ENCODE assay signal across 14 cellular contexts in genomic region chr22:42716221-42716620, GRCh38. TPM values are rescaled to one million over a fixed set of nuclear protein-coding genes. Genes with fewer than 3 reads are reported as not detected.
DNase-seq lines count a peak whose midpoint lies in the region; ATAC-seq and TF ChIP-seq lines count a peak whose summit lies in the region.
"Had no signal": no experiment of that assay in that cellular context is flagged by ENCODE, and none has a peak within 500 bp of the region (broad histone marks: within the 10 kb centered on the region; RNA-seq: fewer than 3 reads in every experiment).

No MANE protein-coding gene starts in this region.

- POLR2A ChIA-PET in PC-9 (lab: Charles Lee; ENCODE audit: unreplicated experiment): no interaction called here

- no TSS peak for BruUV-seq in PC-9 (replicated peaks; lab: Mats Ljungman, UMichigan)

- no peaks in the 10 kb centered on the region; the same call in 1 of the 2 replicates for H3K27me3 ChIP-seq in OCI-LY3 (ENCODE audit: low read depth, low read length)
- peaks cover 7 to 50% (median 23%) of the 10 kb centered on the region in 3 experiments for H3K27me3 ChIP-seq in neuronal stem cell (ENCODE audit: control insufficient read depth in 3 of 3, insufficient read depth in 3 of 3, low read depth in 1 of 3, low read length in 3 of 3)
- peaks cover 17% of the 10 kb centered on the region for H3K27me3 ChIP-seq in PC-9 (ENCODE audit: insufficient read depth, low read depth)

- DNase-seq in neuronal stem cell (ENCODE audit: low spot score): no peak
- DNase-seq in PC-9: no peak
- no peak for DNase-seq in NCI-H774 (lab: John Stamatoyannopoulos, UW)
- no peak for DNase-seq in activated naive CD4-positive, alpha-beta T cell treated with Interleukin-2 at 50 U/mL for 16 hours
- DNase-seq: colonic mucosa; hippocampal formation; NCI-H1105; stimulated activated CD4-positive, alpha-beta T cell treated with anti-CD3 and anti-CD28 coated beads, Interleukin-12 subunit alpha, Interleukin-12 subunit beta, amount 100 ng/mL, for 4 hours; stimulated activated naive CD4-positive, alpha-beta T cell treated with Interleukin-2 at 50 U/mL for 16 hours had no signal

- H4K91ac ChIP-seq in neuronal stem cell (ENCODE audit: low read depth, low read length, poor library complexity): no peak overlapping the region

- no peak overlapping the region for H4K8ac ChIP-seq in neuronal stem cell (ENCODE audit: low read depth, low read length)

- H3F3A ChIP-seq in PC-9 (ENCODE audit: insufficient read depth, low read depth): peaks cover 19% of the 10 kb centered on the region; the same call in 1 of the 2 replicates

- H3K79me2 ChIP-seq in OCI-LY3 (ENCODE audit: low read length): no peaks in the 10 kb centered on the region
- H3K79me2 ChIP-seq in PC-9 (ENCODE audit: low read depth): no peaks in the 10 kb centered on the region

- H3K4me1 ChIP-seq in OCI-LY3 (ENCODE audit: low read length): peaks cover 23% of the 10 kb centered on the region
- peaks cover 3 to 6% of the 10 kb centered on the region in 2 donors for H3K4me1 ChIP-seq in neuronal stem cell (ENCODE audit: control insufficient read depth in 2 of 2, insufficient read depth in 1 of 2, low read depth in 1 of 2, low read length in 2 of 2)
- peaks cover 11% of the 10 kb centered on the region; the same call in 1 of the 2 replicates for H3K4me1 ChIP-seq in PC-9 (replicated peaks; ENCODE audit: insufficient read depth)
- H3K4me1 ChIP-seq: colonic mucosa had no signal

- no peak overlapping the region for H2BK15ac ChIP-seq in neuronal stem cell (ENCODE audit: low read length)

- H3K9ac ChIP-seq in OCI-LY3 (ENCODE audit: low read length): peak overlapping the region; percentile 26; the same call in 1 of the 2 replicates
- H3K9ac ChIP-seq in neuronal stem cell (ENCODE audit: low read depth, low read length, poor library complexity): no peak overlapping the region

- H3K27ac ChIP-seq in OCI-LY3 (ENCODE audit: low read length) (peak overlapping the region; percentile 24; the same call in 1 of the 2 replicates), neuronal stem cell (replicated peaks; ENCODE audit: low read length) (no peak overlapping the region), PC-9 (no peak overlapping the region)
- H3K27ac ChIP-seq: colonic mucosa had no signal

- H3K14ac ChIP-seq in neuronal stem cell (ENCODE audit: low read length): no peak overlapping the region

- ATAC-seq in GM18867 (IDR thresholded peaks at IDR 0.05; ENCODE audit: unreplicated experiment) (peak; percentile 26), HG02678 (IDR thresholded peaks at IDR 0.05; ENCODE audit: unreplicated experiment) (peak; percentile 19), GM19467 (IDR thresholded peaks at IDR 0.05; ENCODE audit: unreplicated experiment) (no peak)
- ATAC-seq: activated CD4-positive, CD25-positive, alpha-beta regulatory T cell treated with anti-CD3 and anti-CD28 coated beads, Interleukin-2, amount 50 U/mL, for 24 hours had no signal

- no peak overlapping the region for H2BK120ac ChIP-seq in neuronal stem cell (ENCODE audit: low read depth, low read length)

- no peak overlapping the region for H3K18ac ChIP-seq in neuronal stem cell (ENCODE audit: low read length)

- H3K4me2 ChIP-seq in OCI-LY3 (ENCODE audit: low read length): peak overlapping the region; percentile 55
- no peak overlapping the region for H3K4me2 ChIP-seq in neuronal stem cell (ENCODE audit: insufficient read depth, low read length, poor library complexity, severe bottlenecking)
- no peak overlapping the region for H3K4me2 ChIP-seq in PC-9

- H3K23ac ChIP-seq in neuronal stem cell (ENCODE audit: low read depth, low read length, poor library complexity): peak overlapping the region; percentile 88

- no CpG with 5 or more reads among the region's 6 CpGs for WGBS in neuronal stem cell (ENCODE audit: extremely low coverage in 2 of 2, insufficient read length in 2 of 2, insufficient replicate concordance in 1 of 2), 2 donors

- H2AFZ ChIP-seq in OCI-LY3 (ENCODE audit: low read depth, low read length) (peak overlapping the region; percentile 19), neuronal stem cell (ENCODE audit: low read length) (no peak overlapping the region), PC-9 (no peak overlapping the region)

- no peak overlapping the region for H2BK5ac ChIP-seq in neuronal stem cell (ENCODE audit: low read length)

- TF ChIP-seq CTCF in OCI-LY3 (IDR thresholded peaks at IDR 0.05; ENCODE audit: low read depth, low read length) (no peak), PC-9 (conservative IDR thresholded peaks at IDR 0.05) (no peak)

- no peak overlapping the region for H3K4ac ChIP-seq in neuronal stem cell (ENCODE audit: low read length)

- intact Hi-C loops in PC-9 (cut with micrococcal nuclease; ENCODE audit: unreplicated experiment): no loop called here

- H4K20me1 ChIP-seq in OCI-LY3 (ENCODE audit: insufficient read depth, low read length) (no peaks in the 10 kb centered on the region), PC-9 (ENCODE audit: insufficient read depth) (no peaks in the 10 kb centered on the region)

- peak overlapping the region; percentile 7; the same call in 1 of the 2 replicates for H3K4me3 ChIP-seq in OCI-LY3 (ENCODE audit: low read length)
- H3K4me3 ChIP-seq in neuronal stem cell (ENCODE audit: low read length in 2 of 2): no peak overlapping the region
- H3K4me3 ChIP-seq in PC-9: no peak overlapping the region
- H3K4me3 ChIP-seq: colonic mucosa had no signal

- no peak overlapping the region for H2BK12ac ChIP-seq in neuronal stem cell (ENCODE audit: low read length)

- H3K9me2 ChIP-seq in PC-9 (ENCODE audit: insufficient read depth): no peaks in the 10 kb centered on the region

- H3K36me3 ChIP-seq in OCI-LY3 (replicated peaks; ENCODE audit: low read depth, low read length): no peaks in the 10 kb centered on the region
- no peaks in the 10 kb centered on the region for H3K36me3 ChIP-seq in neuronal stem cell (replicated peaks in 1 of 2; ENCODE audit: control insufficient read depth in 2 of 2, insufficient read depth in 2 of 2, low read length in 2 of 2)
- no peaks in the 10 kb centered on the region for H3K36me3 ChIP-seq in PC-9 (ENCODE audit: low read depth)
- H3K36me3 ChIP-seq: colonic mucosa had no signal

- H2AK5ac ChIP-seq in neuronal stem cell (ENCODE audit: low read depth, low read length): no peak overlapping the region

- CTCF ChIA-PET in PC-9 (lab: Charles Lee): no interaction called here

- no peaks in the 10 kb centered on the region for H3K79me1 ChIP-seq in neuronal stem cell (ENCODE audit: low read depth, low read length)

- H3K9me3 ChIP-seq in OCI-LY3 (ENCODE audit: insufficient read depth, low read length) (no peaks in the 10 kb centered on the region), neuronal stem cell (replicated peaks in 1 of 2; ENCODE audit: control insufficient read depth in 2 of 2, insufficient read depth in 1 of 2, low read depth in 1 of 2, low read length in 2 of 2) (peaks cover 0 to under 1% of the 10 kb centered on the region in 2 donors), PC-9 (ENCODE audit: insufficient read depth, low read depth) (no peaks in the 10 kb centered on the region)
- H3K9me3 ChIP-seq: colonic mucosa had no signal

RNA-seq across cellular contexts. Expression of gene A4GALT, which starts 4.4 kb away (rescaled TPM):
- 5.5 TPM for polyA plus RNA-seq in neuronal stem cell (2013, experiment 1 of 2)
- 5.6 TPM for polyA plus RNA-seq in neuronal stem cell (2013, experiment 2 of 2)
- 17.1 and 19.3 TPM in 2 replicates for total RNA-seq in PC-9 (2021)
